ENCODE assay signal across 1 cellular context in the genomic region with DNA sequence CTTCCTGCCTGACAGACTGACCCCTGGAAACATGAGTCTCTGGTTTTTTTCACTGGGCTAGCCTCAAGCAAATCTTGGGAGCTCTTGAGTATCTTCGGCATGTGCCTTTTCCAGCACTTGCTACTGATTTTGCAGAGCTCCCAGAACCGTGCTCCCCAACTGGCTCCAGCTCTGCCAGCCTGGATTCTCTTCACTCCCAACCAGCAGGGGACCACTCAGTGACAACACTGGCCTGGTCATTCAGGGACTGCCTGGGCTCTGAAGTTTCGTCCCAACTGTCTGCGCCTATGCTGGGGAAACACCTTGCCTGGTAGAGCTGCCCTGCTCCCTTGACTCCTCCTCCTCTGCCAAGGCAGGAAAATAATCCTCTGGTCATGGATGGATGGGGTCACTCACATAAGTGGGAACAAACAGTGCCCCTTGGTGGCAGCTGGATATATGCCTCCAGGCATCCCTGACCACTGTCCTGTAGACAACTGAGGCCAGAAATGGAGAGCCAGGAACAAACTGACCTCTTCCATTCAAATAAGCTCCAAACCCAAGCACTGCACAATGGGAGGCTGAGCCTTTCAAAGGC.
TF ChIP-seq lines count a peak whose summit lies in the region.

No MANE protein-coding gene starts in this region.

TF ChIP-seq in HepG2, 621 proteins besides CTCF, POLR2A, EP300 and RAD21:
- TF ChIP-seq ZNF263 (CRISPR knock-in tag; IDR thresholded peaks at IDR 0.05), result peak; percentile 56; the same call in 1 of the 2 replicates
- peak; percentile 17 for TF ChIP-seq RBM22 (optimal IDR thresholded peaks at IDR 0.05; ENCODE audit: low read length)
- TF ChIP-seq, protein P1, sequence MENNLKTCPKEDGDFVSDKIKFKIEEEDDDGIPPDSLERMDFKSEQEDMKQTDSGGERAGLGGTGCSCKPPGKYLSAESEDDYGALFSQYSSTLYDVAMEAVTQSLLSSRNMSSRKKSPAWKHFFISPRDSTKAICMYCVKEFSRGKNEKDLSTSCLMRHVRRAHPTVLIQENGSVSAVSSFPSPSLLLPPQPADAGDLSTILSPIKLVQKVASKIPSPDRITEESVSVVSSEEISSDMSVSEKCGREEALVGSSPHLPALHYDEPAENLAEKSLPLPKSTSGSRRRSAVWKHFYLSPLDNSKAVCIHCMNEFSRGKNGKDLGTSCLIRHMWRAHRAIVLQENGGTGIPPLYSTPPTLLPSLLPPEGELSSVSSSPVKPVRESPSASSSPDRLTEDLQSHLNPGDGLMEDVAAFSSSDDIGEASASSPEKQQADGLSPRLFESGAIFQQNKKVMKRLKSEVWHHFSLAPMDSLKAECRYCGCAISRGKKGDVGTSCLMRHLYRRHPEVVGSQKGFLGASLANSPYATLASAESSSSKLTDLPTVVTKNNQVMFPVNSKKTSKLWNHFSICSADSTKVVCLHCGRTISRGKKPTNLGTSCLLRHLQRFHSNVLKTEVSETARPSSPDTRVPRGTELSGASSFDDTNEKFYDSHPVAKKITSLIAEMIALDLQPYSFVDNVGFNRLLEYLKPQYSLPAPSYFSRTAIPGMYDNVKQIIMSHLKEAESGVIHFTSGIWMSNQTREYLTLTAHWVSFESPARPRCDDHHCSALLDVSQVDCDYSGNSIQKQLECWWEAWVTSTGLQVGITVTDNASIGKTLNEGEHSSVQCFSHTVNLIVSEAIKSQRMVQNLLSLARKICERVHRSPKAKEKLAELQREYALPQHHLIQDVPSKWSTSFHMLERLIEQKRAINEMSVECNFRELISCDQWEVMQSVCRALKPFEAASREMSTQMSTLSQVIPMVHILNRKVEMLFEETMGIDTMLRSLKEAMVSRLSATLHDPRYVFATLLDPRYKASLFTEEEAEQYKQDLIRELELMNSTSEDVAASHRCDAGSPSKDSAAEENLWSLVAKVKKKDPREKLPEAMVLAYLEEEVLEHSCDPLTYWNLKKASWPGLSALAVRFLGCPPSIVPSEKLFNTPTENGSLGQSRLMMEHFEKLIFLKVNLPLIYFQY (CRISPR knock-in tag; IDR thresholded peaks at IDR 0.05; ENCODE audit: borderline replicate concordance), result no peak
- TF ChIP-seq CBX2 (IDR thresholded peaks at IDR 0.05; ENCODE audit: low read depth, low read length), result no peak
- no peak for TF ChIP-seq CBX2 (CRISPR knock-in tag; IDR thresholded peaks at IDR 0.05; ENCODE audit: low read depth)
TF ChIP-seq in HepG2: peak in this region for 2.
